ENCODE assay signal across 29 cellular contexts in genomic region chr5:131368866-131369265, GRCh38.
DNase-seq lines count a peak whose midpoint lies in the region; ATAC-seq lines count a peak whose summit lies in the region.
"Had no signal": no experiment of that assay in that cellular context is flagged by ENCODE, and none has a peak within 500 bp of the region (broad histone marks: within the 10 kb centered on the region; RNA-seq: fewer than 3 reads in every experiment).

No MANE protein-coding gene starts in this region.

- H3K4me1 Mint-ChIP-seq in activated naive CD4-positive, alpha-beta T cell treated with anti-CD3 and anti-CD28 coated beads, Interleukin-2, amount 10 ng/mL, durations not matched to agents 7 days and 5 days = peaks cover 90% of the 10 kb centered on the region
- peaks cover 91 to 95% (median 93%) of the 10 kb centered on the region in 3 donors for H3K4me1 Mint-ChIP-seq in T-cell
- H3K4me1 Mint-ChIP-seq in stimulated activated memory B cell treated with anti-CD40 and anti-IgM and Interleukin-4, amounts not matched to agents 10 μg/mL and 1 μg/mL and 100 μg/mL, for 72 hours = peaks cover 90% of the 10 kb centered on the region
- H3K4me1 Mint-ChIP-seq: GM23338 had no signal

- intact Hi-C loops in left colon (cut with DNase I, micrococcal nuclease) = no loop called here

- no peak overlapping the region for H3K4me3 Mint-ChIP-seq in activated naive CD4-positive, alpha-beta T cell treated with anti-CD3 and anti-CD28 coated beads, Interleukin-2, amount 10 ng/mL, durations not matched to agents 7 days and 5 days
- peak overlapping the region in 1 of 3 donors; percentile 23 for H3K4me3 Mint-ChIP-seq in T-cell
- no peak overlapping the region for H3K4me3 Mint-ChIP-seq in stimulated activated memory B cell treated with anti-CD40 and anti-IgM and Interleukin-4, amounts not matched to agents 10 μg/mL and 1 μg/mL and 100 μg/mL, for 72 hours
- H3K4me3 Mint-ChIP-seq: GM23338 had no signal

- H3K27ac Mint-ChIP-seq in activated naive CD4-positive, alpha-beta T cell treated with anti-CD3 and anti-CD28 coated beads, Interleukin-2, amount 50 U/mL, for 72 hours = peak overlapping the region; percentile 53 to 76
- H3K27ac Mint-ChIP-seq in activated naive CD4-positive, alpha-beta T cell treated with anti-CD3 and anti-CD28 coated beads, Interleukin-2, amount 10 ng/mL, durations not matched to agents 7 days and 5 days = no peak overlapping the region
- peak overlapping the region; percentile 75 to 85 for H3K27ac Mint-ChIP-seq in T-cell
- H3K27ac Mint-ChIP-seq in stimulated activated memory B cell treated with anti-CD40 and anti-IgM and Interleukin-4, amounts not matched to agents 10 μg/mL and 1 μg/mL and 100 μg/mL, for 72 hours = peak overlapping the region; percentile 89
- H3K27ac Mint-ChIP-seq: GM23338 had no signal

- H3K36me3 ChIP-seq in effector memory CD4-positive, alpha-beta T cell (ENCODE audit: control insufficient read depth, insufficient read depth, low read length) = no peaks in the 10 kb centered on the region
- H3K36me3 ChIP-seq: breast epithelium, left lung, sigmoid colon had no signal

- POLR2A ChIA-PET in T-cell (lab: Charles Lee) = no interaction called here

- peaks cover 42% of the 10 kb centered on the region for H3K4me1 ChIP-seq in effector memory CD4-positive, alpha-beta T cell (ENCODE audit: control insufficient read depth, insufficient read depth, low read length, poor library complexity, severe bottlenecking)
- H3K4me1 ChIP-seq: BLaER1, breast epithelium, psoas muscle had no signal

- no peaks in the 10 kb centered on the region for H3K27me3 ChIP-seq in effector memory CD4-positive, alpha-beta T cell (replicated peaks; ENCODE audit: control insufficient read depth, insufficient read depth, low read length, poor library complexity, severe bottlenecking)
- H3K27me3 ChIP-seq: BLaER1, breast epithelium, left lung, sigmoid colon had no signal

- DNase-seq in activated naive CD4-positive, alpha-beta T cell treated with anti-CD3 and anti-CD28 coated beads, Interleukin-2, amount 50 U/mL, for 72 hours (ENCODE audit: low spot score in 2 of 2) = no peak
- DNase-seq in activated naive CD4-positive, alpha-beta T cell treated with anti-CD3 and anti-CD28 coated beads, Interleukin-2, amount 10 ng/mL, durations not matched to agents 7 days and 5 days = no peak
- DNase-seq in T-cell = no peak
- DNase-seq in left colon = no peak
- no peak for DNase-seq in COR-L47 (lab: John Stamatoyannopoulos, UW)
- DNase-seq in hippocampal formation (lab: John Stamatoyannopoulos, UW) = no peak
- DNase-seq in effector memory CD4-positive, alpha-beta T cell = no peak
- DNase-seq: activated CD4-positive, CD25-positive, alpha-beta regulatory T cell treated with anti-CD3 and anti-CD28 coated beads, Interleukin-2, amount 50 U/mL, for 72 hours; activated CD8-positive, alpha-beta memory T cell treated with anti-CD3 and anti-CD28 coated beads for 24 hours; activated naive CD4-positive, alpha-beta T cell; anterior cingulate cortex; Calu3; Kasumi-1; left lung; mesenchymal stem cell; NCI-H1417; NCI-H2029 treated with DMSO at 0.1 percent for 48 hours; NCI-H2227 treated with DMSO at 0.1 percent for 48 hours; NCI-H526; nucleus accumbens; psoas muscle; sigmoid colon; stimulated activated CD4-positive, alpha-beta T cell treated with anti-CD3 and anti-CD28 coated beads, Interleukin-12 subunit alpha, Interleukin-12 subunit beta, amount 100 ng/mL, for 4 hours; stimulated activated CD4-positive, alpha-beta T cell treated with anti-CD3 and anti-CD28 coated beads, Interleukin-2, amount 100 ng/mL, for 48 hours; substantia nigra had no signal

- no peak overlapping the region for H3K4me3 ChIP-seq in effector memory CD4-positive, alpha-beta T cell (ENCODE audit: insufficient read depth, low read depth, low read length, poor library complexity, severe bottlenecking)
- H3K4me3 ChIP-seq: BLaER1, breast epithelium, GM23338, left lung, psoas muscle, sigmoid colon had no signal

- no peak for ATAC-seq in activated naive CD4-positive, alpha-beta T cell treated with anti-CD3 and anti-CD28 coated beads, Interleukin-2, amount 50 U/mL, for 72 hours
- ATAC-seq in T-cell (replicated peaks in 1 of 4) (no peak), left colon (peak; percentile 84)
- no peak for ATAC-seq in stimulated activated memory B cell treated with anti-CD40 and anti-IgM and Interleukin-4, amounts not matched to agents 10 μg/mL and 1 μg/mL and 100 μg/mL, for 72 hours
- ATAC-seq: GM23338, left lung, psoas muscle had no signal

- no peak overlapping the region for H3K27ac ChIP-seq in effector memory CD4-positive, alpha-beta T cell (ENCODE audit: insufficient read depth, low read length, poor library complexity, severe bottlenecking)
- H3K27ac ChIP-seq: BLaER1, breast epithelium, left lung, psoas muscle, sigmoid colon had no signal

- CTCF ChIA-PET in activated naive CD4-positive, alpha-beta T cell treated with anti-CD3 and anti-CD28 coated beads, Interleukin-2, amount 10 ng/mL, durations not matched to agents 7 days and 5 days (lab: Charles Lee) = interaction anchor here (0.7 kb wide), 1 partner anchor 10 kb away, joined by 3 read pairs; no protein-coding TSS in a partner anchor
- CTCF ChIA-PET in T-cell (lab: Charles Lee) = interaction anchor here in 1 of 2 donors (0.8 to 1.0 kb wide), 2 partner anchors 10 to 13 kb away, joined by 3 to 5 read pairs; no protein-coding TSS in a partner anchor

- H3K36me3 Mint-ChIP-seq in activated naive CD4-positive, alpha-beta T cell treated with anti-CD3 and anti-CD28 coated beads, Interleukin-2, amount 50 U/mL, for 72 hours = peaks cover 5 to 56% of the 10 kb centered on the region in 2 donors
- peaks cover 63% of the 10 kb centered on the region for H3K36me3 Mint-ChIP-seq in activated naive CD4-positive, alpha-beta T cell treated with anti-CD3 and anti-CD28 coated beads, Interleukin-2, amount 10 ng/mL, durations not matched to agents 7 days and 5 days
- H3K36me3 Mint-ChIP-seq in T-cell = peaks cover 56% of the 10 kb centered on the region
- peaks cover 66% of the 10 kb centered on the region for H3K36me3 Mint-ChIP-seq in stimulated activated memory B cell treated with anti-CD40 and anti-IgM and Interleukin-4, amounts not matched to agents 10 μg/mL and 1 μg/mL and 100 μg/mL, for 72 hours

- no peaks in the 10 kb centered on the region for H3K27me3 Mint-ChIP-seq in activated naive CD4-positive, alpha-beta T cell treated with anti-CD3 and anti-CD28 coated beads, Interleukin-2, amount 10 ng/mL, durations not matched to agents 7 days and 5 days
- no peaks in the 10 kb centered on the region for H3K27me3 Mint-ChIP-seq in T-cell
- H3K27me3 Mint-ChIP-seq in stimulated activated memory B cell treated with anti-CD40 and anti-IgM and Interleukin-4, amounts not matched to agents 10 μg/mL and 1 μg/mL and 100 μg/mL, for 72 hours = no peaks in the 10 kb centered on the region

- H3K9me3 Mint-ChIP-seq in activated naive CD4-positive, alpha-beta T cell treated with anti-CD3 and anti-CD28 coated beads, Interleukin-2, amount 50 U/mL, for 72 hours = no peaks in the 10 kb centered on the region
- H3K9me3 Mint-ChIP-seq in activated naive CD4-positive, alpha-beta T cell treated with anti-CD3 and anti-CD28 coated beads, Interleukin-2, amount 10 ng/mL, durations not matched to agents 7 days and 5 days = no peaks in the 10 kb centered on the region
- peaks cover 0 to 3% (median 0%) of the 10 kb centered on the region in 3 donors for H3K9me3 Mint-ChIP-seq in T-cell
- peaks cover 2% of the 10 kb centered on the region for H3K9me3 Mint-ChIP-seq in stimulated activated memory B cell treated with anti-CD40 and anti-IgM and Interleukin-4, amounts not matched to agents 10 μg/mL and 1 μg/mL and 100 μg/mL, for 72 hours
- H3K9me3 Mint-ChIP-seq: GM23338 had no signal

- no peaks in the 10 kb centered on the region for H3K9me3 ChIP-seq in effector memory CD4-positive, alpha-beta T cell (ENCODE audit: control insufficient read depth, low read length)
- H3K9me3 ChIP-seq: breast epithelium, psoas muscle, sigmoid colon had no signal
